9 cellular contexts compared by ENCODE assay signal in the genomic region with DNA sequence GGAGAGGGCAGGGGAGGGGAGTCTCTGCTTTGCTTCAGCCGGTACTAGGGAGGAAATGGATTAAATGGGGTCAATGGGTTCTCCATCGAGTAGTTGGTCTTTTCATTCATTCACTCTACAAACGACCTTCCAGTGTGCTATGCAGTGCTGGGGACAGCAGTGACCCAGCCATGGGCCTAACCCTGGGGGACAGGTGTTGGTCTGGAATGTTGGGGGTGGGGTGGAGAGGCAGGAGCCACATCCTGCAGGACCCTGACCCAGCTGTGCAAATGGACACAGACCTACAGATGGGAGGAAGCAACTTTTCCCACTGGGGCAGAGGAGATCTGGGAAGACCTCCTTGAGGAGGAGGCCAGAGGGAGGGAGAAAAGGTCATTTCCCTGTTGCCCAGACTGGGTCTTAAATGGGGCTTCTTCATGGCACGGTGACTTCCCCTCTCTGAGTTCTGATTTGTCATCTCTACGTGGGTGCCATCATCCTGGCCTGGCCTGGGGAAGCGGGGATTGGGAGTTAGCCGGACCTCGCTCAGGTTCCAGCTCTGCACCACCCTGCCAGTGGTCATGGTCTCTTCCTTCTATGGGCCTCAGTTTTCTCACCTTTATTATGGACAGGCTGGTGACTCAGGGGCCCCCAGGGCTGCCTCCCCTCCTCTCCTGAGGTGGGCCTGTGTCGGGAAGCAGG. TPM values are rescaled to one million over a fixed set of nuclear protein-coding genes. Genes with fewer than 3 reads are reported as not detected.
A peak's percentile ranks its signal among the peaks of the same experiment; 100 is the strongest.
DNase-seq lines count a peak whose midpoint lies in the region; ATAC-seq and TF ChIP-seq lines count a peak whose summit lies in the region.
"Had no signal": no experiment of that assay in that cellular context is flagged by ENCODE, and none has a peak within 500 bp of the region (broad histone marks: within the 10 kb centered on the region; RNA-seq: fewer than 3 reads in every experiment).

No MANE protein-coding gene starts in this region.

- 49 to 63% (median 54%) methylated on average over 8 to 9 of the region's 9 CpGs for WGBS in stomach, 5 donors

- DNase-seq in T-helper 1 cell, result no peak
- DNase-seq in T-helper 17 cell, result no peak
- no peak for DNase-seq in left ventricle myocardium inferior
- DNase-seq in stomach, result no peak
- no peak for DNase-seq in central memory CD4-positive, alpha-beta T cell
- DNase-seq: foreskin keratinocyte had no signal

- H3K27me3 ChIP-seq in left ventricle myocardium inferior (ENCODE audit: low read depth) (peaks cover 95% of the 10 kb centered on the region), stomach (peaks cover 0 to 76% (median 22%) of the 10 kb centered on the region in 3 donors)
- H3K27me3 ChIP-seq: foreskin keratinocyte had no signal

- H3K4me1 ChIP-seq in left ventricle myocardium inferior (peaks cover 11% of the 10 kb centered on the region), stomach (peaks cover 0 to 19% (median 2%) of the 10 kb centered on the region in 4 donors)

- no peaks in the 10 kb centered on the region for H3K36me3 ChIP-seq in left ventricle myocardium inferior
- peaks cover 0 to 6% (median 0%) of the 10 kb centered on the region in 4 donors for H3K36me3 ChIP-seq in stomach

- H3K9me3 Mint-ChIP-seq in T-helper 1 cell treated with Interleukin-12 subunit alpha and Interleukin-12 subunit beta and Interleukin-4 antibody, amounts not matched to agents 30 μg/mL and 1 μg/mL, for 36 hours, result no peaks in the 10 kb centered on the region

- no peaks in the 10 kb centered on the region for H3K27me3 Mint-ChIP-seq in T-helper 1 cell treated with Interleukin-12 subunit alpha and Interleukin-12 subunit beta and Interleukin-4 antibody, amounts not matched to agents 30 μg/mL and 1 μg/mL, for 36 hours (ENCODE audit: low read depth)
- no peaks in the 10 kb centered on the region for H3K27me3 Mint-ChIP-seq in T-helper 17 cell

- no peak for TF ChIP-seq CTCF in left ventricle myocardium inferior (IDR thresholded peaks at IDR 0.05; ENCODE audit: borderline replicate concordance)
- no peak for TF ChIP-seq CTCF in stomach (IDR thresholded peaks at IDR 0.05)

- H3K4me3 ChIP-seq in left ventricle myocardium inferior (peak overlapping the region; percentile 51), stomach (peak overlapping the region; percentile 25 to 47 (median 47))

- H3K9me3 ChIP-seq in T-helper 17 cell (ENCODE audit: control insufficient read depth, low read length, poor library complexity, severe bottlenecking) (no peaks in the 10 kb centered on the region), left ventricle myocardium inferior (replicated peaks) (no peaks in the 10 kb centered on the region), stomach (peaks cover 0 to 3% (median 0%) of the 10 kb centered on the region in 4 donors)

- peaks cover 56% of the 10 kb centered on the region for H3K4me1 Mint-ChIP-seq in T-helper 1 cell treated with Interleukin-12 subunit alpha and Interleukin-12 subunit beta and Interleukin-4 antibody, amounts not matched to agents 30 μg/mL and 1 μg/mL, for 36 hours (ENCODE audit: low read depth)
- peaks cover 49% of the 10 kb centered on the region for H3K4me1 Mint-ChIP-seq in T-helper 17 cell

- peaks cover 53% of the 10 kb centered on the region for H3K36me3 Mint-ChIP-seq in T-helper 1 cell treated with Interleukin-12 subunit alpha and Interleukin-12 subunit beta and Interleukin-4 antibody, amounts not matched to agents 30 μg/mL and 1 μg/mL, for 36 hours (ENCODE audit: low read depth)
- H3K36me3 Mint-ChIP-seq in T-helper 17 cell (ENCODE audit: low read depth), result peaks cover 12% of the 10 kb centered on the region

- H3K27ac ChIP-seq in left ventricle myocardium inferior (replicated peaks) (peak overlapping the region; percentile 55), stomach (peak overlapping the region in 4 of 5 donors; percentile 55 to 85 (median 76))
- H3K27ac ChIP-seq: foreskin keratinocyte had no signal

- H3K27ac Mint-ChIP-seq in T-helper 1 cell treated with Interleukin-12 subunit alpha and Interleukin-12 subunit beta and Interleukin-4 antibody, amounts not matched to agents 30 μg/mL and 1 μg/mL, for 36 hours, result peak overlapping the region; percentile 99
- H3K27ac Mint-ChIP-seq in T-helper 17 cell, result peak overlapping the region; percentile 100

- H3K4me3 Mint-ChIP-seq in T-helper 1 cell treated with Interleukin-12 subunit alpha and Interleukin-12 subunit beta and Interleukin-4 antibody, amounts not matched to agents 30 μg/mL and 1 μg/mL, for 36 hours, result peak overlapping the region; percentile 97
- H3K4me3 Mint-ChIP-seq in T-helper 17 cell, result peak overlapping the region; percentile 99

- no peak for TF ChIP-seq EP300 in stomach (IDR thresholded peaks at IDR 0.05)

- no peak for TF ChIP-seq POLR2A in stomach (IDR thresholded peaks at IDR 0.05)

- ATAC-seq in T-helper 17 cell (no peak), GM21737 (IDR thresholded peaks at IDR 0.05; ENCODE audit: unreplicated experiment) (no peak), HG02571 (IDR thresholded peaks at IDR 0.05; ENCODE audit: unreplicated experiment) (no peak)

- intact Hi-C loops in left ventricle myocardium inferior (cut with micrococcal nuclease) (no loop called here), stomach (cut with DNase I; ENCODE audit: low total_unique reads) (no loop called here)

RNA-seq across cellular contexts. Expression of gene CYTH4, which starts 2.0 kb away (rescaled TPM):
- 10 to 100 TPM; 89.5 to 98.7 TPM for total RNA-seq in T-helper 17 cell
- total RNA-seq in left ventricle myocardium inferior, result 4.8 TPM
- 10 to 100 TPM in 2 of 5 donors, 1 to 10 TPM in 2, not detected in 1; 4.2 to 77.0 (median 12.5) TPM for total RNA-seq in stomach
- 1 to 10 TPM; 1.9 to 6.0 (median 5.0) TPM for polyA plus RNA-seq in stomach

RNA-seq across cellular contexts. Expression of gene RAC2, which starts 40.2 kb away (rescaled TPM):
- total RNA-seq in T-helper 17 cell, result 100 to 1,000 TPM; 297 to 478 TPM
- 1.8 TPM for total RNA-seq in left ventricle myocardium inferior
- total RNA-seq in stomach, result 10 to 100 TPM in 3 of 5 donors, 1 to 10 TPM in 2; 1.8 to 50.4 (median 14.2) TPM
- 10 to 100 TPM; 17.6 to 23.8 (median 22.8) TPM for polyA plus RNA-seq in stomach

Comparison
In these comparisons a context has a peak if more than half of its experiments do, and no peak if none do; other contexts are left out.
1. RNA of gene RAC2, which starts 40.2 kb away (total RNA-seq): 297 to 478 TPM in T-helper 17 cell; 1.8 to 50.4 TPM in stomach and 1.8 TPM in left ventricle myocardium inferior (single experiment); every median in the first group is over 4 times any median in the second.